Comparison of ENCODE assay signal across 1 cellular context in genomic region chr10:6115411-6115800, GRCh38.
TF ChIP-seq lines count a peak whose summit lies in the region.

No MANE protein-coding gene starts in this region.

TF ChIP-seq in IMR-90, 13 proteins besides CTCF, POLR2A, EP300 and RAD21 (continued from another document):
- TF ChIP-seq USF2 (IDR thresholded peaks at IDR 0.05; ENCODE audit: low read depth, low read length) (no peak), CHD1 (IDR thresholded peaks at IDR 0.05; ENCODE audit: low read depth, low read length) (no peak), SMC3 (IDR thresholded peaks at IDR 0.05; ENCODE audit: low read depth, low read length) (no peak), CEBPB (IDR thresholded peaks at IDR 0.05; ENCODE audit: low read depth, low read length) (no peak), ELK1 (IDR thresholded peaks at IDR 0.05; ENCODE audit: borderline replicate concordance, low read depth, low read length) (no peak), MAZ (IDR thresholded peaks at IDR 0.05; ENCODE audit: borderline replicate concordance, low read depth, low read length) (no peak)
